Comparison of ENCODE assay signal across 17 cellular contexts in the genomic region with DNA sequence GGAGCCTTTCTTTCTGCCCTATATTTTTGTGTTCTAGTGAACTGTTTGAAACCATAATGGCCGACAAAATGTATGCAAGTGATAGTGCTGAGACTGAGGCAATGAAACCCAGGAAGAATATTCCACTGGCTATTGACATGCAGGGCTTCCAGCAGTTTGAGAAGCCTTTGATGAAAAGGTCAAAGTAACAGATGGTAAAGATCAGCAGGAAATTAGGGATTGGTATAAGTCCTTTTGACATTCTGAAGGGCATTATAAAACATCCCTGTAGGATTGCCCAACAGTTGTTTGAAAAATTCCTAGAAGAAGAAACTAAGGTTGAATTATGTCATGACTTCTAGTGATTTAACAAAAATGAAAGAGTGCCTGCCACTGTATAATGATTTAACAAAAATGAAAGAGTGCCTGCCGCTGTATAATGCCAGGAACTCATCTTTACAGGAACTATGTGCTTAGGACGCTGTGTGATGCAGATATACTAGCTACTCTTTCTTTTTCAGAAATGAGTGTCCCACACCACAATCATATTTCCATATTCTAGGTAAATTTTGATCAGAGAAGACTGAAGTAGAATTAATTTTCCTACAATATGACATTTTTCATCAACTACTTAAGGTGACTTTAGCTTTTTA.
A peak's percentile ranks its signal among the peaks of the same experiment; 100 is the strongest.
DNase-seq lines count a peak whose midpoint lies in the region; ATAC-seq and TF ChIP-seq lines count a peak whose summit lies in the region.
"Had no signal": no experiment of that assay in that cellular context is flagged by ENCODE, and none has a peak within 500 bp of the region (broad histone marks: within the 10 kb centered on the region; RNA-seq: fewer than 3 reads in every experiment).

No MANE protein-coding gene starts in this region.

- H3K9me3 Mint-ChIP-seq in glutamatergic neuron (ENCODE audit: unreplicated experiment): no peaks in the 10 kb centered on the region
- no peaks in the 10 kb centered on the region for H3K9me3 Mint-ChIP-seq in neural progenitor cell

- H3K4me1 ChIP-seq in HEK293 (ENCODE audit: control insufficient read depth, insufficient read depth, low read length) (0 out of 2 replicates have a peak, but pooled peaks cover 10% of the 10 kb centered on the region), NT2/D1 (ENCODE audit: insufficient read depth, insufficient read length) (no peaks in the 10 kb centered on the region), neural progenitor cell (peaks cover 12% of the 10 kb centered on the region)
- H3K4me1 ChIP-seq: HAP-1, Peyer's patch had no signal

- no peaks in the 10 kb centered on the region for H3F3A ChIP-seq in neural progenitor cell (ENCODE audit: low read depth)

- H3K4me3 Mint-ChIP-seq in glutamatergic neuron (ENCODE audit: unreplicated experiment): no peak overlapping the region
- H3K4me3 Mint-ChIP-seq in neural progenitor cell: no peak overlapping the region

- no peak overlapping the region for H3K27ac ChIP-seq in HEK293 (ENCODE audit: extremely low read depth, low read depth, low read length)
- H3K27ac ChIP-seq in neural progenitor cell: no peak overlapping the region
- H3K27ac ChIP-seq: C4-2B, Peyer's patch had no signal

- H3K27me3 ChIP-seq in NT2/D1 (ENCODE audit: insufficient read depth, insufficient read length) (no peaks in the 10 kb centered on the region), neural progenitor cell (no peaks in the 10 kb centered on the region)
- H3K27me3 ChIP-seq: Peyer's patch had no signal

- no peak overlapping the region for H2AFZ ChIP-seq in neural progenitor cell (replicated peaks)

- H3K9me3 ChIP-seq in HEK293 (ENCODE audit: control insufficient read depth, insufficient read depth, low read depth, low read length): no peaks in the 10 kb centered on the region
- H3K9me3 ChIP-seq in NT2/D1 (ENCODE audit: insufficient read depth, low read length): no peaks in the 10 kb centered on the region
- H3K9me3 ChIP-seq in neural progenitor cell (ENCODE audit: low read depth): no peaks in the 10 kb centered on the region
- H3K9me3 ChIP-seq: HAP-1, Peyer's patch had no signal

- DNase-seq in NT2/D1 (ENCODE audit: low read depth, low spot score) (peak; percentile 54), glutamatergic neuron (no peak), neural progenitor cell (ENCODE audit: low spot score) (no peak), NCI-H226 (no peak)
- DNase-seq: DMS153, NCI-H187, NCI-H446, NCI-H748 treated with DMSO at 0.1 percent for 48 hours, Peyer's patch, SHP77 had no signal

- TF ChIP-seq CTCF in HEK293 (tag by site-specific recombination; IDR thresholded peaks at IDR 0.05) (no peak), glutamatergic neuron (IDR thresholded peaks at IDR 0.05; ENCODE audit: partially characterized antibody, unreplicated experiment) (no peak), neural progenitor cell (IDR thresholded peaks at IDR 0.05) (no peak)

- POLR2A ChIA-PET in HEK293 (lab: Yijun Ruan, JAX): no interaction called here

- ATAC-seq in GM21619 (IDR thresholded peaks at IDR 0.05; ENCODE audit: unreplicated experiment) (no peak), GM18907 (IDR thresholded peaks at IDR 0.05; ENCODE audit: unreplicated experiment) (no peak)
- ATAC-seq: K562, SK-N-SH treated with all-trans-retinoic acid at 6 μM for 48 hours had no signal

- H3K36me3 Mint-ChIP-seq in glutamatergic neuron (ENCODE audit: unreplicated experiment) (no peaks in the 10 kb centered on the region), neural progenitor cell (no peaks in the 10 kb centered on the region)

- H3K9ac ChIP-seq in NT2/D1 (ENCODE audit: insufficient read length, low read depth): no peak overlapping the region
- no peak overlapping the region for H3K9ac ChIP-seq in neural progenitor cell

- H3K27me3 Mint-ChIP-seq in glutamatergic neuron (ENCODE audit: unreplicated experiment): no peaks in the 10 kb centered on the region
- peaks cover 3% of the 10 kb centered on the region for H3K27me3 Mint-ChIP-seq in neural progenitor cell (ENCODE audit: insufficient read depth, low read depth)

- H3K36me3 ChIP-seq in HEK293 (ENCODE audit: control insufficient read depth in 2 of 2, insufficient read depth in 1 of 2, low read length in 2 of 2) (no peaks in the 10 kb centered on the region), NT2/D1 (ENCODE audit: insufficient read depth, insufficient read length, low read length) (no peaks in the 10 kb centered on the region), neural progenitor cell (no peaks in the 10 kb centered on the region)
- H3K36me3 ChIP-seq: HAP-1, Peyer's patch had no signal

- H3K27ac Mint-ChIP-seq in glutamatergic neuron (ENCODE audit: unreplicated experiment): peak overlapping the region; percentile 3
- peak overlapping the region; percentile 11 for H3K27ac Mint-ChIP-seq in neural progenitor cell

- no peaks in the 10 kb centered on the region for H3K79me2 ChIP-seq in neural progenitor cell (ENCODE audit: low read depth)

- no peak overlapping the region for H3K4me3 ChIP-seq in HEK293 (ENCODE audit: low read depth, low read length)
- no peak overlapping the region for H3K4me3 ChIP-seq in NT2/D1 (ENCODE audit: insufficient read length, low read depth)
- H3K4me3 ChIP-seq in neural progenitor cell: no peak overlapping the region
- H3K4me3 ChIP-seq: HAP-1, K562, Peyer's patch had no signal

- H3K4me1 Mint-ChIP-seq in glutamatergic neuron (ENCODE audit: low read depth, unreplicated experiment) (peaks cover 23% of the 10 kb centered on the region), neural progenitor cell (peaks cover 55% of the 10 kb centered on the region)

- no peaks in the 10 kb centered on the region for H4K20me1 ChIP-seq in neural progenitor cell (ENCODE audit: low read depth)

- no peak overlapping the region for H3K4me2 ChIP-seq in neural progenitor cell

- CTCF ChIA-PET in HEK293 (lab: Yijun Ruan, JAX): no interaction called here

TF ChIP-seq in HEK293, 187 proteins besides CTCF, POLR2A, EP300 and RAD21:
- TF ChIP-seq ZNF398 (tag by site-specific recombination; IDR thresholded peaks at IDR 0.05) (no peak), ZNF223 (tag by site-specific recombination; IDR thresholded peaks at IDR 0.05) (no peak)
- TF ChIP-seq, protein P1, sequence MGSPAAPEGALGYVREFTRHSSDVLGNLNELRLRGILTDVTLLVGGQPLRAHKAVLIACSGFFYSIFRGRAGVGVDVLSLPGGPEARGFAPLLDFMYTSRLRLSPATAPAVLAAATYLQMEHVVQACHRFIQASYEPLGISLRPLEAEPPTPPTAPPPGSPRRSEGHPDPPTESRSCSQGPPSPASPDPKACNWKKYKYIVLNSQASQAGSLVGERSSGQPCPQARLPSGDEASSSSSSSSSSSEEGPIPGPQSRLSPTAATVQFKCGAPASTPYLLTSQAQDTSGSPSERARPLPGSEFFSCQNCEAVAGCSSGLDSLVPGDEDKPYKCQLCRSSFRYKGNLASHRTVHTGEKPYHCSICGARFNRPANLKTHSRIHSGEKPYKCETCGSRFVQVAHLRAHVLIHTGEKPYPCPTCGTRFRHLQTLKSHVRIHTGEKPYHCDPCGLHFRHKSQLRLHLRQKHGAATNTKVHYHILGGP (tag by site-specific recombination; IDR thresholded peaks at IDR 0.05): peak; percentile 51
